ENCODE assay signal across 9 cellular contexts in the genomic region with DNA sequence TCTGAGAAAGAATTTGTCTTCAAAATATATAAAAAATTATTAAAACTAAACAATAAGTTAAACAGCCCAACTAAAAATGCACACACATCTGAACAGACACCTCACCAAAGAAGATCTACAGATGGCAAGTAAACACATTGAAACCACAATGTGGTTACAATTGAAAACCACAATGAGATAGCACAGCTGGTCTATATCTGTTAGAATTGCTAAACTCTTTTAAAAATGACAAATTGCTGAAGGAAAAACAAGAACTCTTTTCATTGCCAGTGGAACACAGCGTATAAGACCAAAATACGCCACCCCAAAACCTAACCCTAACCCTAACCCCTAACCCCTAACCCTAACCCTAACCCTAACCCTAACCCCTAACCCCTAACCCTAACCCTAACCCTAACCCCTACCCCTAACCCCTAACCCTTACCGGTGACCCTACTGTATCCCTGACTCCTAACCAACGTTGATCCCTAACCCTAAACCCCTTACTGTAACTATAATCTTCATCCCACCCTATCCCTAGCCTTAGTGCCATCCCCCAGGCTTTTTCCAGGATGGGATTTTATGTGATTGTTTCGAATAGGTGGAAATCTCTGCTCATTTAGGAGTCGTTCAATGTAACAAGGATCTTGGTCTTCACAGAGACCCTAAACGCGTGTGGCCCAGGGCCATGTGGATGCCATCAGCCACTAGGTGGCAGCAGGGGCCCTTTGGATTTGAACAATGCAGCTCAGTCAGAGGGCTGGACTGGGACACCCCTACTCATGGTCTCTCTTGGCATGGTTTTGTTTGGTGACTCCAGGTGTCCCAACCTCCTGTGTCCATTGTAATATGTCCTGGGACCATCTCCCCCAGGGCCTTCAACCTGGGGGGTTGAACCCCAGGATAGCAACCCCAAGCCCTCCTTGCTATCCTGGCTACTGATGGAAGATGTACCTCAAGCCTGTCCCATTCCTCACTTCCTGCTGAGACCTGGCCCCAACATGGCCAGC. TPM values are rescaled to one million over a fixed set of nuclear protein-coding genes. Genes with fewer than 3 reads are reported as not detected.
DNase-seq lines count a peak whose midpoint lies in the region; ATAC-seq, FAIRE-seq and TF ChIP-seq lines count a peak whose summit lies in the region.
"Not testable (repeated sequence)": the region's sequence is repeated elsewhere in the genome, so short reads cannot be mapped to it uniquely, and the experiment has no call there.
"Had no signal": no experiment of that assay in that cellular context is flagged by ENCODE, and none has a peak within 500 bp of the region (broad histone marks: within the 10 kb centered on the region; RNA-seq: fewer than 3 reads in every experiment).

No MANE protein-coding gene starts in this region.

- TF ChIP-seq CTCF in CD8-positive, alpha-beta T cell (IDR thresholded peaks at IDR 0.05); endothelial cell of umbilical vein (IDR thresholded peaks at IDR 0.05; ENCODE audit: extremely low read depth in 1 of 2, insufficient read depth in 1 of 2, low read depth in 1 of 2, low read length in 2 of 2): not testable (repeated sequence)
- TF ChIP-seq CTCF in retinal pigment epithelial cell (conservative IDR thresholded peaks at IDR 0.05; ENCODE audit: low read depth, low read length) (peak; percentile 45), transverse colon (IDR thresholded peaks at IDR 0.05) (peak; percentile 27 to 56 (median 35))

- H3K79me2 ChIP-seq in endothelial cell of umbilical vein (ENCODE audit: control insufficient read depth, insufficient read depth, low read length): not testable (repeated sequence)

- not testable (repeated sequence) for H3K9me3 ChIP-seq in CD8-positive, alpha-beta T cell (ENCODE audit: low read length); endothelial cell of umbilical vein (replicated peaks; ENCODE audit: control insufficient read depth, insufficient read depth, low read length); transverse colon

- DNase-seq in CD8-positive, alpha-beta T cell: peak in 3 of 7 experiments; percentile 46 to 80 (median 70)
- not testable (repeated sequence) for DNase-seq in HTR-8/SVneo (ENCODE audit: insufficient read length, low spot score); endothelial cell of umbilical vein (ENCODE audit: low read depth, low spot score); left lobe of liver (ENCODE audit: low spot score); retinal pigment epithelial cell (ENCODE audit: low read depth); transverse colon
- peak; percentile 18 for DNase-seq in activated CD4-positive, alpha-beta T cell treated with anti-CD3 and anti-CD28 coated beads for 1 hour
- peak; percentile 58 for DNase-seq in activated naive CD4-positive, alpha-beta T cell treated with Interleukin-2 at 50 U/mL for 16 hours

- H3K9me1 ChIP-seq in endothelial cell of umbilical vein (replicated peaks; ENCODE audit: control insufficient read depth, extremely low read depth, insufficient read depth, low read length): not testable (repeated sequence)

- not testable (repeated sequence) for H3K36me3 Mint-ChIP-seq in CD8-positive, alpha-beta T cell

- H3K27ac Mint-ChIP-seq in CD8-positive, alpha-beta T cell: not testable (repeated sequence)

- H4K20me1 ChIP-seq in endothelial cell of umbilical vein (replicated peaks; ENCODE audit: control insufficient read depth, extremely low read depth, insufficient read depth, low read length): not testable (repeated sequence)

- not testable (repeated sequence) for H3K27me3 Mint-ChIP-seq in CD8-positive, alpha-beta T cell (ENCODE audit: low read depth)

- not testable (repeated sequence) for H3K27me3 ChIP-seq in CD8-positive, alpha-beta T cell (ENCODE audit: insufficient read depth, low read length); endothelial cell of umbilical vein (ENCODE audit: control insufficient read depth in 2 of 2, insufficient read depth in 2 of 2, low read length in 2 of 2); transverse colon

- CTCF ChIA-PET in CD8-positive, alpha-beta T cell (lab: Charles Lee); endothelial cell of umbilical vein (lab: Charles Lee): not testable (repeated sequence)

- H2AFZ ChIP-seq in endothelial cell of umbilical vein (ENCODE audit: low read depth, low read length): not testable (repeated sequence)

- not testable (repeated sequence) for TF ChIP-seq EP300 in transverse colon (IDR thresholded peaks at IDR 0.05; ENCODE audit: low read depth)

- not testable (repeated sequence) for H3K9ac ChIP-seq in endothelial cell of umbilical vein (replicated peaks; ENCODE audit: extremely low read depth, insufficient read depth, low read length)

- in situ Hi-C loops in transverse colon (cut with MboI; ENCODE audit: low pct_ligation_motif_present in 1 of 4, low pct_unique_long_range_greater_than_20kb in 1 of 4, low sequenced_read_pairs in 3 of 4): not testable (repeated sequence)

- not testable (repeated sequence) for H3K4me1 Mint-ChIP-seq in CD8-positive, alpha-beta T cell (ENCODE audit: low read depth)

- not testable (repeated sequence) for H3K4me2 ChIP-seq in endothelial cell of umbilical vein (ENCODE audit: insufficient read depth, low read length)

- WGBS in transverse colon (ENCODE audit: low coverage in 1 of 2), 2 donors: 37% methylated on average over 4 of the region's 8 CpGs; no CpG with 5 or more reads in 1 of the 2 donors

- not testable (repeated sequence) for H3K27ac ChIP-seq in CD8-positive, alpha-beta T cell (ENCODE audit: low read depth, low read length); endothelial cell of umbilical vein (ENCODE audit: insufficient read depth, low read depth, low read length); transverse colon

- POLR2A ChIA-PET in CD8-positive, alpha-beta T cell (lab: Charles Lee); endothelial cell of umbilical vein (lab: Charles Lee): not testable (repeated sequence)

- not testable (repeated sequence) for H3K4me1 ChIP-seq in CD8-positive, alpha-beta T cell (ENCODE audit: insufficient read depth, low read length); endothelial cell of umbilical vein (ENCODE audit: control insufficient read depth, extremely low read depth, insufficient read depth, low read length); transverse colon

- intact Hi-C loops in CD8-positive, alpha-beta T cell (cut with DNase I, micrococcal nuclease); endothelial cell of umbilical vein (cut with micrococcal nuclease); transverse colon (cut with DNase I; ENCODE audit: low total_unique reads): not testable (repeated sequence)

- not testable (repeated sequence) for BruUV-seq in endothelial cell of umbilical vein (replicated peaks; lab: Mats Ljungman, UMichigan)

- TF ChIP-seq POLR2A in endothelial cell of umbilical vein (IDR thresholded peaks at IDR 0.05; ENCODE audit: low read depth, low read length); transverse colon (IDR thresholded peaks at IDR 0.05): not testable (repeated sequence)

- H3K4me3 ChIP-seq in CD8-positive, alpha-beta T cell (ENCODE audit: low read depth, low read length); endothelial cell of umbilical vein (replicated peaks in 1 of 3; ENCODE audit: insufficient read depth in 1 of 3, low read depth in 1 of 3, low read length in 3 of 3); retinal pigment epithelial cell (ENCODE audit: low read length); transverse colon: not testable (repeated sequence)

- FAIRE-seq in HTR-8/SVneo (lab: Jason Lieb, UNC) (peak; percentile 82), endothelial cell of umbilical vein (lab: Jason Lieb, UNC) (peak; percentile 99)

- dilution Hi-C loops in endothelial cell of umbilical vein (cut with MboI; ENCODE audit: extremely low pct_ligation_motif_present, low sequenced_read_pairs): not testable (repeated sequence)

- not testable (repeated sequence) for H3K36me3 ChIP-seq in CD8-positive, alpha-beta T cell (ENCODE audit: insufficient read depth, low read length); endothelial cell of umbilical vein (ENCODE audit: control insufficient read depth in 2 of 2, extremely low read depth in 1 of 2, insufficient read depth in 2 of 2, low read length in 2 of 2); transverse colon

- not testable (repeated sequence) for H3K9me3 Mint-ChIP-seq in CD8-positive, alpha-beta T cell

- H3K4me3 Mint-ChIP-seq in CD8-positive, alpha-beta T cell: not testable (repeated sequence)

- peak; percentile 63 for ATAC-seq in CD8-positive, alpha-beta T cell
- peak; percentile 79 for ATAC-seq in left lobe of liver

RNA-seq across cellular contexts. Expression of a gene that starts 1.1 kb away (rescaled TPM):
- not detected for total RNA-seq in CD8-positive, alpha-beta T cell
- total RNA-seq in endothelial cell of umbilical vein (not detected in 2 replicates), left lobe of liver (not detected), transverse colon (not detected)
- not detected in 2 replicates for polyA plus RNA-seq in endothelial cell of umbilical vein
- not detected in 2 replicates for polyA plus RNA-seq in endothelial cell of umbilical vein (2011; cell fraction: cytosol; rRNA removed)
- polyA plus RNA-seq in endothelial cell of umbilical vein (2011; cell fraction: nucleus; rRNA removed): not detected in 2 replicates
- not detected in 2 replicates for polyA plus RNA-seq in endothelial cell of umbilical vein (2012)
- polyA minus RNA-seq in endothelial cell of umbilical vein: not detected in 2 replicates
- polyA minus RNA-seq in endothelial cell of umbilical vein (2011; cell fraction: cytosol; rRNA and poly(A)+ RNA removed): not detected
- polyA minus RNA-seq in endothelial cell of umbilical vein (2011; cell fraction: nucleus; rRNA and poly(A)+ RNA removed): not detected in 2 replicates
- total RNA-seq: mesenteric fat pad had no signal

RNA-seq across cellular contexts. Expression of a gene that starts 15.4 kb away (rescaled TPM):
- total RNA-seq in CD8-positive, alpha-beta T cell: 10 to 100 TPM; 58.0 to 60.9 TPM
- total RNA-seq in endothelial cell of umbilical vein (31.0 and 35.5 TPM in 2 replicates), left lobe of liver (33.6 TPM), transverse colon (100 to 1,000 TPM in 1 of 4 donors, 10 to 100 TPM in 3; 31.8 to 111 (median 36.6) TPM)
- polyA plus RNA-seq in endothelial cell of umbilical vein: 80.0 and 90.0 TPM in 2 replicates
- 48.3 and 49.2 TPM in 2 replicates for polyA plus RNA-seq in endothelial cell of umbilical vein (2011; cell fraction: cytosol; rRNA removed)
- 47.8 and 50.4 TPM in 2 replicates for polyA plus RNA-seq in endothelial cell of umbilical vein (2011; cell fraction: nucleus; rRNA removed)
- 34.9 and 42.2 TPM in 2 replicates for polyA plus RNA-seq in endothelial cell of umbilical vein (2012)
- 70.3 and 82.1 TPM in 2 replicates for polyA minus RNA-seq in endothelial cell of umbilical vein
- polyA minus RNA-seq in endothelial cell of umbilical vein (2011; cell fraction: cytosol; rRNA and poly(A)+ RNA removed): 11.6 TPM
- polyA minus RNA-seq in endothelial cell of umbilical vein (2011; cell fraction: nucleus; rRNA and poly(A)+ RNA removed): 36.9 and 42.7 TPM in 2 replicates

RNA-seq across cellular contexts. Expression of a gene that starts 15.7 kb away (rescaled TPM):
- 100 to 1,000 TPM; 165 to 176 TPM for total RNA-seq in CD8-positive, alpha-beta T cell
- total RNA-seq in endothelial cell of umbilical vein: 112 and 119 TPM in 2 replicates
- 143 and 165 TPM in 2 replicates for polyA plus RNA-seq in endothelial cell of umbilical vein
- polyA plus RNA-seq in endothelial cell of umbilical vein (2011; cell fraction: cytosol; rRNA removed): 127 and 130 TPM in 2 replicates
- 223 and 270 TPM in 2 replicates for polyA plus RNA-seq in endothelial cell of umbilical vein (2011; cell fraction: nucleus; rRNA removed)
- polyA plus RNA-seq in endothelial cell of umbilical vein (2012): 108 and 109 TPM in 2 replicates
- polyA minus RNA-seq in endothelial cell of umbilical vein: 191 and 225 TPM in 2 replicates
- 53.6 TPM for polyA minus RNA-seq in endothelial cell of umbilical vein (2011; cell fraction: cytosol; rRNA and poly(A)+ RNA removed)
- 83.9 and 90.5 TPM in 2 replicates for polyA minus RNA-seq in endothelial cell of umbilical vein (2011; cell fraction: nucleus; rRNA and poly(A)+ RNA removed)
- total RNA-seq in left lobe of liver: 31.4 TPM
- total RNA-seq in transverse colon: 100 to 1,000 TPM in 2 of 4 donors, 10 to 100 TPM in 2; 59.2 to 145 (median 93.8) TPM

RNA-seq across cellular contexts. Expression of a gene that starts 44.4 kb away (rescaled TPM):
- total RNA-seq in CD8-positive, alpha-beta T cell: 10 to 100 TPM; 12.9 to 14.7 TPM
- total RNA-seq in endothelial cell of umbilical vein (12.0 and 14.9 TPM in 2 replicates), left lobe of liver (21.4 TPM), transverse colon (10 to 100 TPM in 3 of 4 donors, 1 to 10 TPM in 1; 7.2 to 27.9 (median 20.6) TPM)
- 17.6 and 18.3 TPM in 2 replicates for polyA plus RNA-seq in endothelial cell of umbilical vein
- 12.5 and 14.5 TPM in 2 replicates for polyA plus RNA-seq in endothelial cell of umbilical vein (2011; cell fraction: cytosol; rRNA removed)
- 56.7 and 68.4 TPM in 2 replicates for polyA plus RNA-seq in endothelial cell of umbilical vein (2011; cell fraction: nucleus; rRNA removed)
- polyA plus RNA-seq in endothelial cell of umbilical vein (2012): 16.1 and 17.1 TPM in 2 replicates
- polyA minus RNA-seq in endothelial cell of umbilical vein: 20.0 and 20.7 TPM in 2 replicates
- 4.1 TPM for polyA minus RNA-seq in endothelial cell of umbilical vein (2011; cell fraction: cytosol; rRNA and poly(A)+ RNA removed)
- 15.2 and 16.3 TPM in 2 replicates for polyA minus RNA-seq in endothelial cell of umbilical vein (2011; cell fraction: nucleus; rRNA and poly(A)+ RNA removed)

RNA-seq across cellular contexts. Expression of a gene that starts 45.0 kb away (rescaled TPM):
- total RNA-seq in CD8-positive, alpha-beta T cell: 10 to 100 TPM; 74.3 to 82.8 TPM
- total RNA-seq in endothelial cell of umbilical vein (168 and 179 TPM in 2 replicates), left lobe of liver (49.5 TPM), transverse colon (10 to 100 TPM; 23.2 to 96.5 (median 52.2) TPM)
- polyA plus RNA-seq in endothelial cell of umbilical vein: 175 and 214 TPM in 2 replicates
- 214 and 243 TPM in 2 replicates for polyA plus RNA-seq in endothelial cell of umbilical vein (2011; cell fraction: cytosol; rRNA removed)
- polyA plus RNA-seq in endothelial cell of umbilical vein (2011; cell fraction: nucleus; rRNA removed): 168 and 195 TPM in 2 replicates
- 201 and 241 TPM in 2 replicates for polyA plus RNA-seq in endothelial cell of umbilical vein (2012)
- 91.9 and 105 TPM in 2 replicates for polyA minus RNA-seq in endothelial cell of umbilical vein
- polyA minus RNA-seq in endothelial cell of umbilical vein (2011; cell fraction: cytosol; rRNA and poly(A)+ RNA removed): 26.8 TPM
- 45.1 and 47.1 TPM in 2 replicates for polyA minus RNA-seq in endothelial cell of umbilical vein (2011; cell fraction: nucleus; rRNA and poly(A)+ RNA removed)
